In the genomic region with DNA sequence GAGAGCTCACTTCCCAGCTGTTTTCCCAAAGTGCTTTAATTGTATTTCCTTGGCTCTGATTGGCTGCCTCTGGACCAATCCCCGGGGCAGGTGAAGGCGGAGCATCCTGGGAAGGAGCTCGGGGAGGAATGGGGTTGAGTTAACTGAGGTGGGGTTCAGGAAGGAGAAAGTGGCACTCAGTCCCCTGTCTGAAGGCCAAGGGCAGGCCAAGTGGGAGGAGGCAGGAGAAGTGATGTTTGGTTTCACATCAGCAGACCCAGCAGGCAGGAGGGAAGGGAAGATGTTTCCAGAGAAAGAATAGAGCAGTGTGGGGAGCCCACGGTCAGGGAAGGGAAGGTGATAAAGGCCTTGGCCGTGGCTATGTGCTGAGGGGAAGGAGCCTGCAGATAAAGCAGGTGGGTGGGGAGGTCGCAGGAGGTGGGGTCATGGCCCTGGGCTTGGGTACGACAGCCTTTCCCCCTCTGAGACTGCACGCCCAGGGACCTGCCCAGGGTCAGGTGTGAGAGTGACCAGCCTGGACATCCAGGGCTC, we compare ENCODE assay signal across 20 cellular contexts. TPM values are rescaled to one million over a fixed set of nuclear protein-coding genes. Genes with fewer than 3 reads are reported as not detected.
DNase-seq lines count a peak whose midpoint lies in the region; ATAC-seq and TF ChIP-seq lines count a peak whose summit lies in the region.
"Had no signal": no experiment of that assay in that cellular context is flagged by ENCODE, and none has a peak within 500 bp of the region (broad histone marks: within the 10 kb centered on the region; RNA-seq: fewer than 3 reads in every experiment).

No MANE protein-coding gene starts in this region.

- no peak overlapping the region for H2BK15ac ChIP-seq in H9 (ENCODE audit: low read depth, low read length)

- H3K27ac Mint-ChIP-seq in H9: peak overlapping the region in 1 of 3 experiments; percentile 74; a peak in 2 of 7 replicates
- no peak overlapping the region for H3K27ac Mint-ChIP-seq in endothelial cell (ENCODE audit: unreplicated experiment)
- no peak overlapping the region for H3K27ac Mint-ChIP-seq in neural progenitor cell
- H3K27ac Mint-ChIP-seq: IgD-negative memory B cell had no signal

- no CpG with 5 or more reads among the region's 8 CpGs for WGBS in H9 (ENCODE audit: extremely low coverage, insufficient read length, low lambda C conversion rate)

- H3K18ac ChIP-seq in H9 (ENCODE audit: insufficient read length, low read depth, low read length): no peak overlapping the region

- H3K27me3 Mint-ChIP-seq in H9 (ENCODE audit: low read depth): peaks cover under 1% of the 10 kb centered on the region; the same call in 1 of the 2 replicates
- H3K27me3 Mint-ChIP-seq in endothelial cell (ENCODE audit: unreplicated experiment): peaks cover 24% of the 10 kb centered on the region
- peaks cover 15% of the 10 kb centered on the region for H3K27me3 Mint-ChIP-seq in neural progenitor cell (ENCODE audit: insufficient read depth, low read depth)
- H3K27me3 Mint-ChIP-seq: IgD-negative memory B cell had no signal

- H3K79me1 ChIP-seq in H9 (ENCODE audit: insufficient read depth, low read depth, low read length, poor library complexity, severe bottlenecking): peaks cover 8% of the 10 kb centered on the region

- H3K9ac ChIP-seq in H9 (ENCODE audit: extremely low read depth, insufficient read length, low read length) (no peak overlapping the region), neural progenitor cell (no peak overlapping the region)

- H2BK20ac ChIP-seq in H9 (ENCODE audit: low read depth, low read length, poor library complexity, severe bottlenecking): no peak overlapping the region

- peaks cover 5 to 22% (median 17%) of the 10 kb centered on the region in 3 experiments; a peak in 6 of 7 replicates for H3K36me3 Mint-ChIP-seq in H9 (ENCODE audit: insufficient read depth in 1 of 3, low read depth in 3 of 3)
- peaks cover 15% of the 10 kb centered on the region for H3K36me3 Mint-ChIP-seq in endothelial cell (ENCODE audit: low read depth, unreplicated experiment)
- peaks cover 5% of the 10 kb centered on the region for H3K36me3 Mint-ChIP-seq in neural progenitor cell
- H3K36me3 Mint-ChIP-seq: IgD-negative memory B cell had no signal

- no peak overlapping the region for H3K14ac ChIP-seq in H9 (ENCODE audit: insufficient read depth, low read length)

- peak; percentile 10 to 46 for DNase-seq in NCI-H524 (lab: John Stamatoyannopoulos, UW)
- DNase-seq in NCI-H524 treated with DMSO at 0.1 percent for 48 hours (lab: John Stamatoyannopoulos, UW): no peak
- DNase-seq in H9: peak; percentile 57
- DNase-seq in endothelial cell (ENCODE audit: low spot score): no peak
- DNase-seq in neural progenitor cell (ENCODE audit: low spot score): peak; percentile 57
- no peak for DNase-seq in NCI-H1092 (lab: John Stamatoyannopoulos, UW)
- DNase-seq in NCI-H510A treated with DMSO at 0.1 percent for 48 hours (lab: John Stamatoyannopoulos, UW): no peak
- DNase-seq: activated effector memory CD4-positive, alpha-beta T cell treated with Interleukin-2 at 50 U/mL for 16 hours; central memory CD4-positive, alpha-beta T cell; effector CD4-positive, alpha-beta T cell; kidney glomerular epithelial cell; mesenchymal stem cell; MV-4-11; NCI-H2029 treated with DMSO at 0.1 percent for 48 hours; right cardiac atrium; uterus; WERI-Rb-1 had no signal

- H3K4me3 Mint-ChIP-seq in H9 (peak overlapping the region; percentile 15 to 56; a peak in 4 of 5 replicates), endothelial cell (ENCODE audit: unreplicated experiment) (peak overlapping the region; percentile 24), neural progenitor cell (no peak overlapping the region)

- peaks cover 10% of the 10 kb centered on the region for H3K23me2 ChIP-seq in H9 (ENCODE audit: insufficient read length, low read depth, low read length, poor library complexity, severe bottlenecking)

- no peak overlapping the region for H2BK5ac ChIP-seq in H9 (ENCODE audit: insufficient read length, low read length)

- H3K4me2 ChIP-seq in H9 (ENCODE audit: insufficient read depth, insufficient read length, low read length) (no peak overlapping the region), neural progenitor cell (no peak overlapping the region)

- H2BK120ac ChIP-seq in H9 (ENCODE audit: low read depth, low read length, poor library complexity, severe bottlenecking): no peak overlapping the region

- no peak overlapping the region for H2AK5ac ChIP-seq in H9 (ENCODE audit: insufficient read length, low read length)

- H3K9me3 ChIP-seq in H9 (ENCODE audit: control insufficient read depth, low read depth, low read length) (no peaks in the 10 kb centered on the region), neural progenitor cell (ENCODE audit: low read depth) (no peaks in the 10 kb centered on the region)
- H3K9me3 ChIP-seq: neutrophil, uterus had no signal

- H3K79me2 ChIP-seq in H9 (ENCODE audit: insufficient read depth, low read length) (no peaks in the 10 kb centered on the region; the same call in 1 of the 2 replicates), neural progenitor cell (ENCODE audit: low read depth) (peaks cover 30% of the 10 kb centered on the region)

- H3K56ac ChIP-seq in H9 (ENCODE audit: insufficient read length, low read depth, low read length): no peak overlapping the region

- H3K4ac ChIP-seq in H9 (ENCODE audit: low read depth, low read length): no peak overlapping the region

- H3K4me1 ChIP-seq in H9 (ENCODE audit: insufficient read depth, low read length) (peaks cover 2% of the 10 kb centered on the region; the same call in 1 of the 2 replicates), neural progenitor cell (peaks cover 15% of the 10 kb centered on the region)

- no peak for ATAC-seq in GM21825 (IDR thresholded peaks at IDR 0.05; ENCODE audit: unreplicated experiment)
- ATAC-seq: right cardiac atrium had no signal

- no peak overlapping the region for H4K91ac ChIP-seq in H9 (ENCODE audit: insufficient read length, low read depth, low read length)

- H3F3A ChIP-seq in neural progenitor cell (ENCODE audit: low read depth): peaks cover 5% of the 10 kb centered on the region

- H3K4me3 ChIP-seq in neural progenitor cell: no peak overlapping the region
- H3K4me3 ChIP-seq: uterus had no signal

- H2AFZ ChIP-seq in H9 (ENCODE audit: low read length) (no peak overlapping the region), neural progenitor cell (replicated peaks) (no peak overlapping the region)

- no peaks in the 10 kb centered on the region for H3K36me3 ChIP-seq in neural progenitor cell
- H3K36me3 ChIP-seq: neutrophil, uterus had no signal

- H2BK12ac ChIP-seq in H9 (ENCODE audit: insufficient read length, low read depth, low read length): no peak overlapping the region

- H4K8ac ChIP-seq in H9 (replicated peaks; ENCODE audit: insufficient read length, low read depth, low read length): no peak overlapping the region

- H3K4me1 Mint-ChIP-seq in H9 (peaks cover 38 to 48% of the 10 kb centered on the region in 2 experiments), endothelial cell (ENCODE audit: unreplicated experiment) (peaks cover 6% of the 10 kb centered on the region), neural progenitor cell (peaks cover 28% of the 10 kb centered on the region)

- no peak overlapping the region for H3K27ac ChIP-seq in H9 (ENCODE audit: insufficient read length, low read depth, low read length)
- no peak overlapping the region for H3K27ac ChIP-seq in neural progenitor cell
- H3K27ac ChIP-seq: neutrophil, uterus, WERI-Rb-1 had no signal

- H4K5ac ChIP-seq in H9 (ENCODE audit: insufficient read length, low read depth, low read length): no peak overlapping the region

- H4K20me1 ChIP-seq in H9 (ENCODE audit: control insufficient read depth, insufficient read depth, insufficient read length) (no peaks in the 10 kb centered on the region), neural progenitor cell (ENCODE audit: low read depth) (peaks cover 24% of the 10 kb centered on the region)

- H3K27me3 ChIP-seq in H9 (ENCODE audit: insufficient read depth, low read length) (no peaks in the 10 kb centered on the region), neural progenitor cell (no peaks in the 10 kb centered on the region)
- H3K27me3 ChIP-seq: uterus had no signal

- H3K9me3 Mint-ChIP-seq in H9 (no peaks in the 10 kb centered on the region; a peak in 1 of 5 replicates), endothelial cell (ENCODE audit: unreplicated experiment) (no peaks in the 10 kb centered on the region), neural progenitor cell (no peaks in the 10 kb centered on the region)
- H3K9me3 Mint-ChIP-seq: IgD-negative memory B cell had no signal

- H3T11ph ChIP-seq in H9 (ENCODE audit: low read length): no peak overlapping the region

- TF ChIP-seq CTCF in H9 (conservative IDR thresholded peaks at IDR 0.05): no peak
- TF ChIP-seq CTCF in endothelial cell (IDR thresholded peaks at IDR 0.05; ENCODE audit: unreplicated experiment): no peak
- no peak for TF ChIP-seq CTCF in neural progenitor cell (IDR thresholded peaks at IDR 0.05)

- H3K23ac ChIP-seq in H9 (ENCODE audit: insufficient read length, low read depth, low read length): no peak overlapping the region

RNA-seq across cellular contexts. Expression of a gene that starts 3.1 kb away (rescaled TPM):
- total RNA-seq in H9 (2021): 46.8 and 51.9 TPM in 2 replicates
- total RNA-seq in endothelial cell (ENCODE audit: unreplicated experiment): 57.5 TPM
- 25.9 and 51.7 TPM in 2 replicates for total RNA-seq in neural progenitor cell (ENCODE audit: low replicate concordance)

RNA-seq across cellular contexts. Expression of a gene that starts 19.9 kb away (rescaled TPM):
- total RNA-seq in H9 (2021) (1.3 and 1.8 TPM in 2 replicates), endothelial cell (ENCODE audit: unreplicated experiment) (0.54 TPM), neural progenitor cell (ENCODE audit: low replicate concordance) (0.06 and 0.68 TPM in 2 replicates)
- total RNA-seq: right cardiac atrium, uterus had no signal

RNA-seq across cellular contexts. Expression of a gene that starts 20.1 kb away (rescaled TPM):
- total RNA-seq in H9 (2021) (3.5 and 4.2 TPM in 2 replicates), endothelial cell (ENCODE audit: unreplicated experiment) (0.80 TPM), neural progenitor cell (ENCODE audit: low replicate concordance) (1.1 TPM in 1 of 2 replicates, not detected in the other)
- total RNA-seq: uterus had no signal

RNA-seq across cellular contexts. Expression of a gene that starts 40.5 kb away (rescaled TPM):
- 10.8 and 12.1 TPM in 2 replicates for total RNA-seq in H9 (2021)
- total RNA-seq in endothelial cell (ENCODE audit: unreplicated experiment): 3.9 TPM
- total RNA-seq in neural progenitor cell (ENCODE audit: low replicate concordance): 0.67 and 3.7 TPM in 2 replicates

Comparison
In these comparisons a context has a peak if more than half of its experiments do, and no peak if none do; other contexts are left out.
1. DNase-seq: peak in NCI-H524 (2 of 2), H9 (single experiment) and neural progenitor cell (single experiment); none in NCI-H524 treated with DMSO at 0.1 percent for 48 hours (single experiment), endothelial cell (single experiment), NCI-H1092 (single experiment) and NCI-H510A treated with DMSO at 0.1 percent for 48 hours (single experiment).